Comparison of ENCODE assay signal across 8 cellular contexts in the genomic region with DNA sequence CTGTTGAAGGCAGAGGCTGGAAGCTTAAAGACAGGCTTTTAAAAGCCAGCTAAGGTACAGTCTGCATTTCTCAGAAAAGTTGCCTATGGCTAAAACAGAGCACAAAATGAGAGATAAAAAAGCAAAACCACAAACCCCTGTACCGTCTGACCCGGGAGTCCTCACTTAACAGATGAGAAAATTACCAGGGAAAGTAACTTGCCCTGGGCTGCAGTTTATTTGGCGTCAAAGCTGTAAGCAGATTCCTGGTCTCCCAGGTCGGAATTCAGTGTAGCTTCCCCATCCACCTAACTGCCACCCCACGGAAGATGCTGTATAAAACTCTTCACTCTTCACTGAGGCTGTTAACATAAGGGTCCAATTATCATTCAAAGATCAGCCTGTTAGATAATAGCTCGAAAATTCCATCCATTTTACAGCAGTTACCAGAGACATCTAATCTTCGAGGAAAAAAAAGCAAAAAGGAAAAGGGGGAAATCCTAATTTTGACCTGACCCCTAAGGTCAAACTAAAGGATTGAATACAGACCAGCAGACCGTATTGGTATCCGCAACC. TPM values are rescaled to one million over a fixed set of nuclear protein-coding genes. Genes with fewer than 3 reads are reported as not detected.
DNase-seq lines count a peak whose midpoint lies in the region; ATAC-seq, FAIRE-seq and TF ChIP-seq lines count a peak whose summit lies in the region.

No MANE protein-coding gene starts in this region.

- H3K27ac Mint-ChIP-seq in activated CD8-positive, alpha-beta memory T cell treated with anti-CD3 and anti-CD28 coated beads, Interleukin-2, amount 10 ng/mL, durations not matched to agents 7 days and 5 days = peak overlapping the region; percentile 73
- peak overlapping the region; percentile 76 for H3K27ac Mint-ChIP-seq in activated T-helper 2 cell treated with anti-CD3 and anti-CD28 coated beads, Interferon-gamma antibody, Interleukin-2, Interleukin-4, amounts not matched to agents 10 μg/mL and 5 μg/mL and 100 μg/mL, durations not matched to agents 14 hours and 24 hours and 36 hours

- H3K36me3 Mint-ChIP-seq in activated CD8-positive, alpha-beta memory T cell treated with anti-CD3 and anti-CD28 coated beads, Interleukin-2, amount 10 ng/mL, durations not matched to agents 7 days and 5 days = peaks cover 7% of the 10 kb centered on the region
- peaks cover 21% of the 10 kb centered on the region for H3K36me3 Mint-ChIP-seq in activated T-helper 2 cell treated with anti-CD3 and anti-CD28 coated beads, Interferon-gamma antibody, Interleukin-2, Interleukin-4, amounts not matched to agents 10 μg/mL and 5 μg/mL and 100 μg/mL, durations not matched to agents 14 hours and 24 hours and 36 hours (ENCODE audit: low read depth)

- TF ChIP-seq POLR2A in testis (IDR thresholded peaks at IDR 0.05) = no peak

- H3K27me3 Mint-ChIP-seq in activated CD8-positive, alpha-beta memory T cell treated with anti-CD3 and anti-CD28 coated beads, Interleukin-2, amount 10 ng/mL, durations not matched to agents 7 days and 5 days = no peaks in the 10 kb centered on the region
- no peaks in the 10 kb centered on the region for H3K27me3 Mint-ChIP-seq in activated T-helper 2 cell treated with anti-CD3 and anti-CD28 coated beads, Interferon-gamma antibody, Interleukin-2, Interleukin-4, amounts not matched to agents 10 μg/mL and 5 μg/mL and 100 μg/mL, durations not matched to agents 14 hours and 24 hours and 36 hours (ENCODE audit: low read depth)

- peak overlapping the region; percentile 87 for H3K4me3 Mint-ChIP-seq in activated CD8-positive, alpha-beta memory T cell treated with anti-CD3 and anti-CD28 coated beads, Interleukin-2, amount 10 ng/mL, durations not matched to agents 7 days and 5 days
- H3K4me3 Mint-ChIP-seq in activated T-helper 2 cell treated with anti-CD3 and anti-CD28 coated beads, Interferon-gamma antibody, Interleukin-2, Interleukin-4, amounts not matched to agents 10 μg/mL and 5 μg/mL and 100 μg/mL, durations not matched to agents 14 hours and 24 hours and 36 hours (ENCODE audit: low read depth) = peak overlapping the region; percentile 89

- H3K27ac ChIP-seq in kidney (ENCODE audit: low read depth in 2 of 2, low read length in 2 of 2) (peak overlapping the region; percentile 71 to 77), testis (no peak overlapping the region), substantia nigra (ENCODE audit: low read depth, low read length, poor library complexity, severe bottlenecking) (no peak overlapping the region)

- H3K4me1 ChIP-seq in kidney (ENCODE audit: control insufficient read depth in 1 of 2, insufficient read depth in 1 of 2, low read depth in 1 of 2, low read length in 2 of 2) = peaks cover 4 to 7% of the 10 kb centered on the region in 2 donors
- peaks cover 6% of the 10 kb centered on the region for H3K4me1 ChIP-seq in testis

- no peaks in the 10 kb centered on the region for H3K9me3 Mint-ChIP-seq in activated CD8-positive, alpha-beta memory T cell treated with anti-CD3 and anti-CD28 coated beads, Interleukin-2, amount 10 ng/mL, durations not matched to agents 7 days and 5 days (ENCODE audit: low read depth)
- H3K9me3 Mint-ChIP-seq in activated T-helper 2 cell treated with anti-CD3 and anti-CD28 coated beads, Interferon-gamma antibody, Interleukin-2, Interleukin-4, amounts not matched to agents 10 μg/mL and 5 μg/mL and 100 μg/mL, durations not matched to agents 14 hours and 24 hours and 36 hours = no peaks in the 10 kb centered on the region

- intact Hi-C loops in activated T-helper 2 cell treated with anti-CD3 and anti-CD28 coated beads, Interferon-gamma antibody, Interleukin-2, Interleukin-4, amounts not matched to agents 10 μg/mL and 5 μg/mL and 100 μg/mL, durations not matched to agents 14 hours and 24 hours and 36 hours (cut with micrococcal nuclease) = loop anchor here (5.0 kb wide), 1 partner anchor 52 kb away; no protein-coding TSS in a partner anchor
- intact Hi-C loops in kidney (cut with DNase I) (no loop called here), testis (cut with DNase I; ENCODE audit: low total_unique reads) (no loop called here)

- peaks cover 37% of the 10 kb centered on the region for H3K4me1 Mint-ChIP-seq in activated CD8-positive, alpha-beta memory T cell treated with anti-CD3 and anti-CD28 coated beads, Interleukin-2, amount 10 ng/mL, durations not matched to agents 7 days and 5 days
- peaks cover 32% of the 10 kb centered on the region for H3K4me1 Mint-ChIP-seq in activated T-helper 2 cell treated with anti-CD3 and anti-CD28 coated beads, Interferon-gamma antibody, Interleukin-2, Interleukin-4, amounts not matched to agents 10 μg/mL and 5 μg/mL and 100 μg/mL, durations not matched to agents 14 hours and 24 hours and 36 hours (ENCODE audit: low read depth)

- CTCF ChIA-PET in activated CD8-positive, alpha-beta memory T cell treated with anti-CD3 and anti-CD28 coated beads, Interleukin-2, amount 10 ng/mL, durations not matched to agents 7 days and 5 days (lab: Charles Lee) = interaction anchor here (0.8 to 1.3 kb wide), 2 partner anchors 99 to 178 kb away, joined by 3 to 4 read pairs; no protein-coding TSS in a partner anchor

- no peak for DNase-seq in activated CD8-positive, alpha-beta memory T cell treated with anti-CD3 and anti-CD28 coated beads, Interleukin-2, amount 10 ng/mL, durations not matched to agents 7 days and 5 days
- DNase-seq in activated CD8-positive, alpha-beta memory T cell treated with anti-CD3 and anti-CD28 coated beads, Interleukin-2, amount 50 U/mL, for 48 hours = no peak
- no peak for DNase-seq in activated T-helper 2 cell treated with anti-CD3 and anti-CD28 coated beads, Interferon-gamma antibody, Interleukin-2, Interleukin-4, amounts not matched to agents 10 μg/mL and 5 μg/mL and 100 μg/mL, durations not matched to agents 14 hours and 24 hours and 36 hours (ENCODE audit: low spot score)
- DNase-seq in kidney = no peak
- DNase-seq in testis = no peak
- no peak for DNase-seq in T-helper 9 cell
- DNase-seq in activated CD4-positive, alpha-beta T cell treated with anti-CD3 and anti-CD28 coated beads for 48 hours = no peak
- DNase-seq in substantia nigra (lab: John Stamatoyannopoulos, UW) = no peak

- no peak for FAIRE-seq in kidney (lab: Jason Lieb, UNC)

- H3K9me3 ChIP-seq in kidney (ENCODE audit: control insufficient read depth in 1 of 2, low read length in 2 of 2) (no peaks in the 10 kb centered on the region), testis (no peaks in the 10 kb centered on the region)

- WGBS in testis, 2 donors = 8 to 13% methylated on average over 9 of the region's 9 CpGs

- H3K9ac ChIP-seq in kidney (ENCODE audit: low read length in 2 of 2) = peak overlapping the region in 1 of 2 donors; percentile 71

- H3K36me3 ChIP-seq in kidney (ENCODE audit: control insufficient read depth in 1 of 2, insufficient read depth in 2 of 2, low read length in 2 of 2) = no peaks in the 10 kb centered on the region
- no peaks in the 10 kb centered on the region for H3K36me3 ChIP-seq in testis (ENCODE audit: low read depth, missing control alignments)

- H3K4me3 ChIP-seq in kidney (ENCODE audit: low read length in 2 of 2) (peak overlapping the region; percentile 77 to 81), testis (peak overlapping the region; percentile 94 to 95)

- no peaks in the 10 kb centered on the region for H3K27me3 ChIP-seq in testis

- no peak for ATAC-seq in activated CD8-positive, alpha-beta memory T cell treated with anti-CD3 and anti-CD28 coated beads, Interleukin-2, amount 10 ng/mL, durations not matched to agents 7 days and 5 days

- TF ChIP-seq CTCF in kidney (IDR thresholded peaks at IDR 0.05; ENCODE audit: borderline replicate concordance, extremely low read depth, insufficient read depth) (no peak), testis (IDR thresholded peaks at IDR 0.05) (no peak)

RNA-seq across cellular contexts. Expression of gene TCF20, which starts 1.5 kb away (rescaled TPM):
- 10 to 100 TPM; 73.1 to 82.5 TPM for total RNA-seq in activated CD8-positive, alpha-beta memory T cell treated with anti-CD3 and anti-CD28 coated beads, Interleukin-2, amount 10 ng/mL, durations not matched to agents 7 days and 5 days
- total RNA-seq in activated T-helper 2 cell treated with anti-CD3 and anti-CD28 coated beads, Interferon-gamma antibody, Interleukin-2, Interleukin-4, amounts not matched to agents 10 μg/mL and 5 μg/mL and 100 μg/mL, durations not matched to agents 14 hours and 24 hours and 36 hours = 70.5 and 74.3 TPM in 2 replicates
- total RNA-seq in kidney (63.6 TPM), testis (10 to 100 TPM; 40.5 to 44.8 TPM)
- polyA plus RNA-seq in kidney (ENCODE audit: insufficient read depth, low read depth, low replicate concordance) (6.1 TPM), testis (ENCODE audit: insufficient read depth, low read depth, low replicate concordance) (41.6 TPM)

Comparison
In these comparisons a context has a peak if more than half of its experiments do, and no peak if none do; other contexts are left out.
1. H3K27ac ChIP-seq: peak in kidney (2 of 2); none in testis (0 of 2) and substantia nigra (single experiment).